8 cellular contexts compared by ENCODE assay signal in genomic region chr5:54673523-54674225, GRCh38.
DNase-seq lines count a peak whose midpoint lies in the region; ATAC-seq, FAIRE-seq and TF ChIP-seq lines count a peak whose summit lies in the region.

No MANE protein-coding gene starts in this region.

- DNase-seq in GM20000 (ENCODE audit: low spot score) (peak; percentile 21), NB4 (ENCODE audit: low read depth) (peak; percentile 78), GM12878 (ENCODE audit: low read depth, low spot score) (peak; percentile 7), putamen (ENCODE audit: low spot score) (peak; percentile 38), islet precursor cell (no peak), NCI-H748 (lab: John Stamatoyannopoulos, UW; ENCODE audit: unreplicated experiment) (no peak), NCI-H1048 (lab: John Stamatoyannopoulos, UW) (no peak), OCI-M2 (lab: John Stamatoyannopoulos, UW; ENCODE audit: unreplicated experiment) (no peak)

- RAD21 ChIA-PET in GM12878 (lab: Charles Lee; ENCODE audit: unreplicated experiment) = no interaction called here

- no TSS peak for BruUV-seq in GM12878 (replicated peaks; lab: Mats Ljungman, UMichigan)

- no peaks in the 10 kb centered on the region for H3K36me3 ChIP-seq in GM12878 (ENCODE audit: control insufficient read depth in 2 of 2, insufficient read depth in 2 of 2, low read length in 1 of 2)

- H3K9ac ChIP-seq in GM12878 (ENCODE audit: control insufficient read depth, insufficient read depth, low read length) = no peak overlapping the region

- H3K79me2 ChIP-seq in GM12878 (ENCODE audit: control insufficient read depth, insufficient read depth, low read length) = no peaks in the 10 kb centered on the region

- peaks cover 7% of the 10 kb centered on the region for H3K9me3 ChIP-seq in GM12878 (replicated peaks; ENCODE audit: control insufficient read depth, insufficient read depth, low read length)

- H4K20me1 ChIP-seq in GM12878 (ENCODE audit: control insufficient read depth, insufficient read depth) = no peaks in the 10 kb centered on the region

- H3K4me3 ChIP-seq in NB4 (ENCODE audit: low read depth, low read length) (no peak overlapping the region), GM12878 (no peak overlapping the region)

- H3K4me2 ChIP-seq in GM12878 (ENCODE audit: control insufficient read depth, insufficient read depth) = no peak overlapping the region

- no peak for TF ChIP-seq RAD21 in GM12878 (IDR thresholded peaks at IDR 0.05; ENCODE audit: insufficient read depth, low read depth, low read length)

- peak; percentile 35 for FAIRE-seq in GM12878 (lab: Jason Lieb, UNC)

- peaks cover 10% of the 10 kb centered on the region; the same call in 1 of the 2 replicates for H3K4me1 ChIP-seq in GM12878 (ENCODE audit: control insufficient read depth, insufficient read depth, low read length)

- POLR2A ChIA-PET in GM12878 (lab: Charles Lee) = no interaction called here

- intact Hi-C loops in GM12878 (cut with micrococcal nuclease; ENCODE audit: unreplicated experiment) = no loop called here

- in situ Hi-C loops in GM12878 (cut with MboI) = no loop called here

- no peak for TF ChIP-seq CTCF in GM20000 (IDR thresholded peaks at IDR 0.05; ENCODE audit: extremely low read depth, missing control alignments)
- TF ChIP-seq CTCF in NB4 (IDR thresholded peaks at IDR 0.05; ENCODE audit: low read depth, low read length) = no peak
- TF ChIP-seq CTCF in GM12878 (IDR thresholded peaks at IDR 0.05 in 2 of 3, conservative IDR thresholded peaks at IDR 0.05 in 1 of 3; ENCODE audit: control insufficient read depth in 2 of 3, extremely low read depth in 1 of 3, insufficient read depth in 1 of 3, low read depth in 3 of 3, low read length in 3 of 3) = no peak

- H2AFZ ChIP-seq in GM12878 (ENCODE audit: control insufficient read depth, low read depth, low read length) = no peak overlapping the region

- CTCF ChIA-PET in GM12878 (lab: Yijun Ruan, JAX) = no interaction called here

- TF ChIP-seq POLR2A in NB4 (IDR thresholded peaks at IDR 0.05; ENCODE audit: extremely low read depth, insufficient read length) (no peak), GM12878 (IDR thresholded peaks at IDR 0.05; ENCODE audit: low read depth, low read length) (no peak)

- SMC1A ChIA-PET in GM12878 (lab: Charles Lee; ENCODE audit: uncharacterized antibody, unreplicated experiment) = no interaction called here

- WGBS in GM12878 (ENCODE audit: insufficient coverage, insufficient replicate concordance, low lambda C conversion rate, missing lambda C conversion rate) = 48% methylated on average over 4 of the region's 4 CpGs

- ATAC-seq in GM12878 = no peak

- H3K27me3 ChIP-seq in GM12878 (replicated peaks in 1 of 2; ENCODE audit: control insufficient read depth in 2 of 2, insufficient read depth in 2 of 2, low read length in 1 of 2) = no peaks in the 10 kb centered on the region

- no peak for TF ChIP-seq EP300 in GM12878 (IDR thresholded peaks at IDR 0.05; ENCODE audit: borderline replicate concordance in 1 of 2, control insufficient read depth in 1 of 2, low read depth in 2 of 2, low read length in 2 of 2)

- no peak overlapping the region for H3K27ac ChIP-seq in GM12878 (ENCODE audit: control insufficient read depth, insufficient read depth)

TF ChIP-seq in GM12878, 131 proteins besides CTCF, POLR2A, EP300 and RAD21:
- 0 out of 2 replicates have a peak, but pooled peaks have one; percentile 27 for TF ChIP-seq CREM (IDR thresholded peaks at IDR 0.05; ENCODE audit: low read depth)
- TF ChIP-seq BMI1 (IDR thresholded peaks at IDR 0.05; ENCODE audit: borderline replicate concordance) = no peak
- no peak for TF ChIP-seq IRF3 (IDR thresholded peaks at IDR 0.05)
- TF ChIP-seq ETV6 (conservative IDR thresholded peaks at IDR 0.05 in 1 of 2, IDR thresholded peaks at IDR 0.05 in 1 of 2; ENCODE audit: borderline replicate concordance in 1 of 2, low read depth in 1 of 2) = peak in 1 of 2 experiments; percentile 57; a peak in 2 of 4 replicates
- peak; percentile 51; the same call in 1 of the 3 replicates for TF ChIP-seq POU2F2 (IDR thresholded peaks at IDR 0.05; ENCODE audit: borderline replicate concordance, low read depth, low read length)
- peak; percentile 52; the same call in 1 of the 2 replicates for TF ChIP-seq SPI1 (IDR thresholded peaks at IDR 0.05; ENCODE audit: borderline replicate concordance, insufficient read depth, low read depth, low read length)
- 0 out of 2 replicates have a peak, but pooled peaks have one; percentile 25 for TF ChIP-seq RUNX3 (IDR thresholded peaks at IDR 0.05; ENCODE audit: low read length)
- 0 out of 2 replicates have a peak, but pooled peaks have one; percentile 24 for TF ChIP-seq NR2F1 (conservative IDR thresholded peaks at IDR 0.05)
- no peak for TF ChIP-seq ZBTB4 (CRISPR knock-in tag; IDR thresholded peaks at IDR 0.05)
- TF ChIP-seq TCF3 (IDR thresholded peaks at IDR 0.05; ENCODE audit: borderline replicate concordance, insufficient read depth, low read depth, low read length) = no peak

Comparison
In these comparisons a context has a peak if more than half of its experiments do, and no peak if none do; other contexts are left out.
1. DNase-seq: peak in GM20000 (single experiment), NB4 (single experiment), GM12878 (single experiment) and putamen (single experiment); none in islet precursor cell (single experiment), NCI-H748 (single experiment), NCI-H1048 (single experiment) and OCI-M2 (single experiment).